Comparison of ENCODE assay signal across 1 cellular context in genomic region chr16:19294156-19294649, GRCh38.
TF ChIP-seq lines count a peak whose summit lies in the region.

No MANE protein-coding gene starts in this region.

TF ChIP-seq in GM12878, 131 proteins besides CTCF, POLR2A, EP300 and RAD21 (continued from another document and continues in another):
- peak; percentile 42; the same call in 1 of the 2 replicates for TF ChIP-seq YY1 (IDR thresholded peaks at IDR 0.05; ENCODE audit: low read depth, low read length)
- no peak for TF ChIP-seq KAT2A (conservative IDR thresholded peaks at IDR 0.05; ENCODE audit: control insufficient read depth, low read depth, low read length)
- no peak; the same call in 1 of the 2 replicates for TF ChIP-seq ZBED1 (IDR thresholded peaks at IDR 0.05; ENCODE audit: borderline replicate concordance)
- no peak for TF ChIP-seq ZNF274 (IDR thresholded peaks at IDR 0.05; ENCODE audit: insufficient read depth, insufficient read length)
- no peak for TF ChIP-seq ZBTB33 (IDR thresholded peaks at IDR 0.05)
- no peak for TF ChIP-seq FOXK2 (IDR thresholded peaks at IDR 0.05)
- TF ChIP-seq SMC3 (IDR thresholded peaks at IDR 0.05; ENCODE audit: borderline replicate concordance, low read length) = no peak
- TF ChIP-seq E2F4 (IDR thresholded peaks at IDR 0.05; ENCODE audit: low read depth, low read length) = no peak
- TF ChIP-seq ESRRA (IDR thresholded peaks at IDR 0.05; ENCODE audit: low read length) = no peak
- TF ChIP-seq SIN3A (IDR thresholded peaks at IDR 0.05; ENCODE audit: low read depth, low read length) = no peak
- no peak for TF ChIP-seq ZBTB40 (IDR thresholded peaks at IDR 0.05; ENCODE audit: borderline replicate concordance)
- peak; percentile 39 for TF ChIP-seq KLF5 (IDR thresholded peaks at IDR 0.05; ENCODE audit: partially characterized antibody)
- 0 out of 2 replicates have a peak, but pooled peaks have one; percentile 34 for TF ChIP-seq BCL11A (IDR thresholded peaks at IDR 0.05; ENCODE audit: low read depth, low read length)
- no peak for TF ChIP-seq NFYA (IDR thresholded peaks at IDR 0.05; ENCODE audit: borderline replicate concordance, low read depth, low read length)
- no peak for TF ChIP-seq NRF1 (conservative IDR thresholded peaks at IDR 0.05; ENCODE audit: low read depth, low read length)
- TF ChIP-seq DPF2 (IDR thresholded peaks at IDR 0.05) = peak; percentile 69; the same call in 1 of the 2 replicates
- TF ChIP-seq PBX3 (IDR thresholded peaks at IDR 0.05; ENCODE audit: insufficient replicate concordance, low read depth, low read length) = no peak
- peak in 1 of 2 experiments; percentile 86; a peak in 2 of 4 replicates for TF ChIP-seq ETV6 (conservative IDR thresholded peaks at IDR 0.05 in 1 of 2, IDR thresholded peaks at IDR 0.05 in 1 of 2; ENCODE audit: borderline replicate concordance in 1 of 2, low read depth in 1 of 2)
- no peak for TF ChIP-seq SUZ12 (IDR thresholded peaks at IDR 0.05; ENCODE audit: unreplicated experiment)
- TF ChIP-seq NFXL1 (IDR thresholded peaks at IDR 0.05; ENCODE audit: borderline replicate concordance) = no peak
- peak; percentile 22; the same call in 1 of the 2 replicates for TF ChIP-seq NR2F1 (conservative IDR thresholded peaks at IDR 0.05)
- TF ChIP-seq BHLHE40 (IDR thresholded peaks at IDR 0.05; ENCODE audit: borderline replicate concordance in 1 of 2, low read depth in 2 of 2, low read length in 1 of 2) = no peak; a peak in 1 of 4 replicates
- no peak for TF ChIP-seq ATF3 (IDR thresholded peaks at IDR 0.05; ENCODE audit: borderline replicate concordance, extremely low read depth, low read depth, low read length)
- TF ChIP-seq CEBPZ (IDR thresholded peaks at IDR 0.05; ENCODE audit: low read depth, low read length) = no peak
- no peak for TF ChIP-seq SP1 (IDR thresholded peaks at IDR 0.05; ENCODE audit: low read depth, low read length)
- TF ChIP-seq CREB1 (IDR thresholded peaks at IDR 0.05; ENCODE audit: low read depth) = peak; percentile 64
- TF ChIP-seq MYC (IDR thresholded peaks at IDR 0.05; ENCODE audit: insufficient read depth, insufficient read length, insufficient replicate concordance, low read length, severe bottlenecking) = no peak
- TF ChIP-seq IRF4 (IDR thresholded peaks at IDR 0.05; ENCODE audit: low read depth, low read length) = 0 out of 2 replicates have a peak, but pooled peaks have one; percentile 45
- TF ChIP-seq RB1 (IDR thresholded peaks at IDR 0.05; ENCODE audit: borderline replicate concordance) = no peak
- TF ChIP-seq BACH1 (IDR thresholded peaks at IDR 0.05; ENCODE audit: borderline replicate concordance) = no peak; the same call in 1 of the 2 replicates
- peak; percentile 29; the same call in 1 of the 2 replicates for TF ChIP-seq USF2 (IDR thresholded peaks at IDR 0.05; ENCODE audit: borderline replicate concordance, low read depth, low read length)
- TF ChIP-seq BCLAF1 (IDR thresholded peaks at IDR 0.05) = no peak
- peak; percentile 90 for TF ChIP-seq SPI1 (IDR thresholded peaks at IDR 0.05; ENCODE audit: borderline replicate concordance, insufficient read depth, low read depth, low read length)
- TF ChIP-seq NKRF (conservative IDR thresholded peaks at IDR 0.05) = no peak
- TF ChIP-seq ZNF384 (IDR thresholded peaks at IDR 0.05; ENCODE audit: borderline replicate concordance, low read depth, low read length) = no peak
- TF ChIP-seq POLR2AphosphoS5 (IDR thresholded peaks at IDR 0.05; ENCODE audit: low read length) = no peak
- TF ChIP-seq SREBF1 (IDR thresholded peaks at IDR 0.05; ENCODE audit: low read length) = no peak
- no peak for TF ChIP-seq IRF5 (IDR thresholded peaks at IDR 0.05; ENCODE audit: borderline replicate concordance)
- no peak for TF ChIP-seq CEBPB (IDR thresholded peaks at IDR 0.05; ENCODE audit: borderline replicate concordance in 1 of 2, low read depth in 2 of 2, low read length in 2 of 2)
- no peak for TF ChIP-seq ZNF207 (IDR thresholded peaks at IDR 0.05; ENCODE audit: borderline replicate concordance)
- no peak for TF ChIP-seq CBX5 (IDR thresholded peaks at IDR 0.05; ENCODE audit: low read depth)
- TF ChIP-seq EED (IDR thresholded peaks at IDR 0.05; ENCODE audit: low read depth) = peak; percentile 89
